8 cellular contexts compared by ENCODE assay signal in the genomic region with DNA sequence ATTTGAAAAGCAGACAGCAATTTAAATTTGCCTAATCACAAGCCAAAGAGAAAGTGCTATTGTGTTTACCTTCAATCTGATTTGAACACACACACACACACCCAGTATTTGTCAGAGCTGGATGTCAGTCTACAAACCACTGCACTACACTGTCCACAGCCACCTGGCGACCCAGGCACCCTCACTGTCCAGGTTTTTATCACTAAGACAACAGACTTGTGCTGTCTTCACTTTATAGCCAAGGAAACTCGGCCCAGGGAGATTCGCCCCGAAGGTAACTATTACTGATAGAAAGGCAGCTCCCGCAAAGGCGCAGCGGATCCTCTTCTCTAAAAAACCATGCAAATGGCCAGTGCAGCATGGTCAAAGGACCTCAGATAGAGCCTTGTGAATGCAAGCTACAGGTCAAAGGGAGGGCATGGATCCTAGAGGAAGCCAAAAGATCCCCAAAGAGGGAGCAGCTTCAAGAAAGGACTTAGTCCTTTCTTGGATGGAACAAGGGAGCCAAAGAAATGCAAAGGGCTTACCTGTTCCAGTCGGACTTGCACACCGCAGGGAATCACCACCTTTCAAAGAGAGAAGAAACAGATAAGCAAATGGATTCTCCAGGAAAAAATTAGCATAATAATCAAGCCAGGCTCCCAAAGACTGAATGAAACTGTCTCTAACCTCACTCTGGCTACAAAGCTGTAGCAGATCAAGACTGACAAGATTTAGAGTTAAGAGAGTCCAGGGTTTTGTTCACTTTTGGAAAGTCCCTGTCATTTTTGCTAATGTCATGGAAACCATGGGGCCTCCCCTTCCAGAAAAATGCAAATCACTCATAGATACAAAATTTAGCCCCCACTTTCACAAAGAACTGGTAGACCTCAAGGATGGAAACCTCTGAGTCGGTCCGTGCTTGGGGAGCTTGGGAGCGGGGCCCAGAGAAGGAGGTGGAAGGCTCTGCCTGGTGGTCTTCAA.
DNase-seq lines count a peak whose midpoint lies in the region; ATAC-seq and TF ChIP-seq lines count a peak whose summit lies in the region.

No MANE protein-coding gene starts in this region.

- no peaks in the 10 kb centered on the region for H3K27me3 Mint-ChIP-seq in progenitor cell of endocrine pancreas

- DNase-seq in progenitor cell of endocrine pancreas (ENCODE audit: low spot score, unreplicated experiment) (no peak), NCI-H2171 (lab: John Stamatoyannopoulos, UW) (no peak), NCI-H2196 treated with DMSO at 0.1 percent for 48 hours (lab: John Stamatoyannopoulos, UW; ENCODE audit: unreplicated experiment) (no peak), ureter (ENCODE audit: low spot score) (no peak)
- no peak for DNase-seq in activated CD4-positive, alpha-beta T cell treated with anti-CD3 and anti-CD28 coated beads for 48 hours

- H3K9me3 Mint-ChIP-seq in progenitor cell of endocrine pancreas (ENCODE audit: low read depth), result no peaks in the 10 kb centered on the region

- peaks cover 3% of the 10 kb centered on the region for H3K36me3 Mint-ChIP-seq in progenitor cell of endocrine pancreas (ENCODE audit: insufficient read depth)

- ATAC-seq in GM18870 (IDR thresholded peaks at IDR 0.05; ENCODE audit: unreplicated experiment), result peak; percentile 54
- ATAC-seq in HG02840 (IDR thresholded peaks at IDR 0.05; ENCODE audit: low FRiP score, unreplicated experiment), result peak; percentile 60

- no peak overlapping the region for H3K4me3 Mint-ChIP-seq in progenitor cell of endocrine pancreas (ENCODE audit: low read depth)

- peak overlapping the region; percentile 8; the same call in 1 of the 2 replicates for H3K27ac ChIP-seq in VCaP

- H3K4me1 Mint-ChIP-seq in progenitor cell of endocrine pancreas (ENCODE audit: low read depth), result peaks cover 68% of the 10 kb centered on the region

- TF ChIP-seq CTCF in VCaP (conservative IDR thresholded peaks at IDR 0.05) (no peak), progenitor cell of endocrine pancreas (IDR thresholded peaks at IDR 0.05; ENCODE audit: unreplicated experiment) (no peak)

- H3K27ac Mint-ChIP-seq in progenitor cell of endocrine pancreas, result peak overlapping the region; percentile 70
